Comparison of ENCODE assay signal across 22 cellular contexts in the genomic region with DNA sequence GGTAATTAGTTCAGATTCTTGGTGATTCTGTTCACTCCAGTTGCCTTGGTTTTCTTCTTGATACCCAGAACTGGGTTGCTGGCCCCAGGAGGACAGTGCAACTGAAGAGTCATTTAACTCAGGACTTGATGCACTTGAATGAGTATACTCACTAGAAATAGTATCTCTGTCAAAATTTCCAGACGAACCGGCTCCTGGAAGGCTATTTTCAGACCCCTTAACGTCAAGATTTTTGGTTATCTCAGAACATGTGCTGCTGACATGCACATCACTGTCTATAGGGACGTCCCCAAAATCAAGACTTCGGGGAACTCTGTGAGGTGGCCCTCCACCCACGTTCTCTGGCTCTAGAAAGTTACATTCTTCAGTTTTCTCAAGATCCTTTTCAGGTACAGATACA. TPM values are rescaled to one million over a fixed set of nuclear protein-coding genes. Genes with fewer than 3 reads are reported as not detected.
DNase-seq lines count a peak whose midpoint lies in the region; ATAC-seq and TF ChIP-seq lines count a peak whose summit lies in the region.
"Had no signal": no experiment of that assay in that cellular context is flagged by ENCODE, and none has a peak within 500 bp of the region (broad histone marks: within the 10 kb centered on the region; RNA-seq: fewer than 3 reads in every experiment).

No MANE protein-coding gene starts in this region.

- H3K27me3 Mint-ChIP-seq in activated CD4-positive, alpha-beta memory T cell treated with anti-CD3 and anti-CD28 coated beads for 36 hours = peaks cover 39% of the 10 kb centered on the region
- H3K27me3 Mint-ChIP-seq in activated CD4-positive, alpha-beta memory T cell treated with anti-CD3 and anti-CD28 coated beads, Interleukin-2, amount 10 ng/mL, durations not matched to agents 7 days and 5 days = peaks cover 35% of the 10 kb centered on the region
- H3K27me3 Mint-ChIP-seq in stimulated activated memory B cell treated with anti-CD40 and anti-IgM and Interleukin-4, amounts not matched to agents 10 μg/mL and 1 μg/mL and 100 μg/mL, for 72 hours = peaks cover 50% of the 10 kb centered on the region
- no peaks in the 10 kb centered on the region for H3K27me3 Mint-ChIP-seq in nephron progenitor cell (ENCODE audit: low read depth, poor library complexity)

- CTCF ChIA-PET in activated CD4-positive, alpha-beta memory T cell treated with anti-CD3 and anti-CD28 coated beads for 36 hours (lab: Charles Lee) = interaction anchor here (1.1 to 2.0 kb wide), 4 partner anchors 14 to 313 kb away, joined by 4 to 7 read pairs (median 5); a partner anchor contains a TSS
- CTCF ChIA-PET in activated CD4-positive, alpha-beta memory T cell treated with anti-CD3 and anti-CD28 coated beads, Interleukin-2, amount 10 ng/mL, durations not matched to agents 7 days and 5 days (lab: Charles Lee) = interaction anchor here (1.1 to 1.6 kb wide), 3 partner anchors 260 to 305 kb away, joined by 3 read pairs; no protein-coding TSS in a partner anchor

- H3K9me3 ChIP-seq in colonic mucosa = no peaks in the 10 kb centered on the region
- H3K9me3 ChIP-seq: psoas muscle, upper lobe of left lung had no signal

- DNase-seq in activated CD4-positive, alpha-beta memory T cell treated with anti-CD3 and anti-CD28 coated beads for 36 hours = peak; percentile 22
- no peak for DNase-seq in activated CD4-positive, alpha-beta memory T cell treated with anti-CD3 and anti-CD28 coated beads, Interleukin-2, amount 10 ng/mL, durations not matched to agents 7 days and 5 days
- DNase-seq in colonic mucosa (no peak), nephron progenitor cell (no peak), NCI-H2107 (lab: John Stamatoyannopoulos, UW) (no peak)
- DNase-seq: activated CD4-positive, alpha-beta T cell treated with anti-CD3 and anti-CD28 coated beads, Interleukin-2, amount 10 ng/mL, durations not matched to agents 7 days and 5 days; activated naive CD4-positive, alpha-beta T cell treated with anti-CD3 and anti-CD28 coated beads, Interleukin-2, amount 50 U/mL, for 16 hours; foreskin fibroblast; hypothalamus; mesendoderm; NCI-H1436; NK-92 treated with Interleukin-12 subunit alpha and Interleukin-12 subunit beta, amount 100 ng/mL, for 24 hours; psoas muscle; upper lobe of left lung had no signal

- H3K4me3 Mint-ChIP-seq in activated CD4-positive, alpha-beta memory T cell treated with anti-CD3 and anti-CD28 coated beads for 36 hours = no peak overlapping the region
- no peak overlapping the region for H3K4me3 Mint-ChIP-seq in activated CD4-positive, alpha-beta memory T cell treated with anti-CD3 and anti-CD28 coated beads, Interleukin-2, amount 10 ng/mL, durations not matched to agents 7 days and 5 days
- H3K4me3 Mint-ChIP-seq in stimulated activated memory B cell treated with anti-CD40 and anti-IgM and Interleukin-4, amounts not matched to agents 10 μg/mL and 1 μg/mL and 100 μg/mL, for 72 hours = no peak overlapping the region
- no peak overlapping the region for H3K4me3 Mint-ChIP-seq in nephron progenitor cell
- H3K4me3 Mint-ChIP-seq: activated CD4-positive, alpha-beta T cell treated with anti-CD3 and anti-CD28 coated beads, Interleukin-2, amount 10 ng/mL, durations not matched to agents 7 days and 5 days; nephron had no signal

- H3K9me3 Mint-ChIP-seq in activated CD4-positive, alpha-beta memory T cell treated with anti-CD3 and anti-CD28 coated beads for 36 hours = no peaks in the 10 kb centered on the region
- H3K9me3 Mint-ChIP-seq in activated CD4-positive, alpha-beta memory T cell treated with anti-CD3 and anti-CD28 coated beads, Interleukin-2, amount 10 ng/mL, durations not matched to agents 7 days and 5 days = no peaks in the 10 kb centered on the region
- H3K9me3 Mint-ChIP-seq in stimulated activated memory B cell treated with anti-CD40 and anti-IgM and Interleukin-4, amounts not matched to agents 10 μg/mL and 1 μg/mL and 100 μg/mL, for 72 hours = no peaks in the 10 kb centered on the region
- no peaks in the 10 kb centered on the region for H3K9me3 Mint-ChIP-seq in nephron progenitor cell
- H3K9me3 Mint-ChIP-seq: activated CD4-positive, alpha-beta T cell treated with anti-CD3 and anti-CD28 coated beads, Interleukin-2, amount 10 ng/mL, durations not matched to agents 7 days and 5 days; nephron had no signal

- H3K36me3 Mint-ChIP-seq in activated CD4-positive, alpha-beta memory T cell treated with anti-CD3 and anti-CD28 coated beads for 36 hours = no peaks in the 10 kb centered on the region
- H3K36me3 Mint-ChIP-seq in activated CD4-positive, alpha-beta memory T cell treated with anti-CD3 and anti-CD28 coated beads, Interleukin-2, amount 10 ng/mL, durations not matched to agents 7 days and 5 days (ENCODE audit: low read depth) = no peaks in the 10 kb centered on the region
- H3K36me3 Mint-ChIP-seq in stimulated activated memory B cell treated with anti-CD40 and anti-IgM and Interleukin-4, amounts not matched to agents 10 μg/mL and 1 μg/mL and 100 μg/mL, for 72 hours = no peaks in the 10 kb centered on the region
- no peaks in the 10 kb centered on the region for H3K36me3 Mint-ChIP-seq in nephron progenitor cell (ENCODE audit: low read depth)

- H3K27ac Mint-ChIP-seq in activated CD4-positive, alpha-beta memory T cell treated with anti-CD3 and anti-CD28 coated beads for 36 hours = no peak overlapping the region
- H3K27ac Mint-ChIP-seq in activated CD4-positive, alpha-beta memory T cell treated with anti-CD3 and anti-CD28 coated beads, Interleukin-2, amount 10 ng/mL, durations not matched to agents 7 days and 5 days = no peak overlapping the region
- no peak overlapping the region for H3K27ac Mint-ChIP-seq in stimulated activated memory B cell treated with anti-CD40 and anti-IgM and Interleukin-4, amounts not matched to agents 10 μg/mL and 1 μg/mL and 100 μg/mL, for 72 hours
- no peak overlapping the region for H3K27ac Mint-ChIP-seq in nephron progenitor cell
- H3K27ac Mint-ChIP-seq: activated CD4-positive, alpha-beta T cell treated with anti-CD3 and anti-CD28 coated beads, Interleukin-2, amount 10 ng/mL, durations not matched to agents 7 days and 5 days; nephron had no signal

- H3K27me3 ChIP-seq in colonic mucosa = no peaks in the 10 kb centered on the region
- H3K27me3 ChIP-seq: upper lobe of left lung had no signal

- no peaks in the 10 kb centered on the region for H3K36me3 ChIP-seq in colonic mucosa
- H3K36me3 ChIP-seq: upper lobe of left lung had no signal

- TF ChIP-seq CTCF in colonic mucosa (IDR thresholded peaks at IDR 0.05) (no peak), nephron progenitor cell (IDR thresholded peaks at IDR 0.05) (no peak)

- H3K27ac ChIP-seq in colonic mucosa = no peak overlapping the region
- H3K27ac ChIP-seq: C4-2B, psoas muscle, RWPE1, upper lobe of left lung had no signal

- peaks cover 10% of the 10 kb centered on the region for H3K4me1 Mint-ChIP-seq in activated CD4-positive, alpha-beta memory T cell treated with anti-CD3 and anti-CD28 coated beads for 36 hours (ENCODE audit: low read depth)
- peaks cover 6% of the 10 kb centered on the region for H3K4me1 Mint-ChIP-seq in activated CD4-positive, alpha-beta memory T cell treated with anti-CD3 and anti-CD28 coated beads, Interleukin-2, amount 10 ng/mL, durations not matched to agents 7 days and 5 days
- H3K4me1 Mint-ChIP-seq in stimulated activated memory B cell treated with anti-CD40 and anti-IgM and Interleukin-4, amounts not matched to agents 10 μg/mL and 1 μg/mL and 100 μg/mL, for 72 hours = peaks cover 12% of the 10 kb centered on the region
- H3K4me1 Mint-ChIP-seq in nephron progenitor cell = peaks cover 30% of the 10 kb centered on the region

- H3K4me3 ChIP-seq in colonic mucosa = no peak overlapping the region
- H3K4me3 ChIP-seq: psoas muscle, smooth muscle cell, upper lobe of left lung had no signal

- ATAC-seq in GM21529 (IDR thresholded peaks at IDR 0.05; ENCODE audit: unreplicated experiment) = peak; percentile 75
- ATAC-seq in HG03045 (IDR thresholded peaks at IDR 0.05; ENCODE audit: unreplicated experiment) = peak; percentile 72
- peak; percentile 82 for ATAC-seq in stimulated activated memory B cell treated with anti-CD40 and anti-IgM and Interleukin-4, amounts not matched to agents 10 μg/mL and 1 μg/mL and 100 μg/mL, for 72 hours
- ATAC-seq: psoas muscle had no signal

- POLR2A ChIA-PET in activated CD4-positive, alpha-beta memory T cell treated with anti-CD3 and anti-CD28 coated beads for 36 hours (lab: Charles Lee) = interaction anchor here (0.9 kb wide), 1 partner anchor 22 kb away, joined by 3 read pairs; no protein-coding TSS in a partner anchor
- POLR2A ChIA-PET in activated CD4-positive, alpha-beta memory T cell treated with anti-CD3 and anti-CD28 coated beads, Interleukin-2, amount 10 ng/mL, durations not matched to agents 7 days and 5 days (lab: Charles Lee) = no interaction called here

- intact Hi-C loops in activated CD4-positive, alpha-beta memory T cell treated with anti-CD3 and anti-CD28 coated beads for 36 hours (cut with micrococcal nuclease) = no loop called here
- intact Hi-C loops in colonic mucosa (cut with DNase I) = loop anchor here (5.0 kb wide), 1 partner anchor 260 kb away; no protein-coding TSS in a partner anchor

- no peak overlapping the region for H3K9ac ChIP-seq in colonic mucosa (ENCODE audit: low read depth in 2 of 2, low read length in 2 of 2)

- H3K4me1 ChIP-seq in colonic mucosa = no peaks in the 10 kb centered on the region
- H3K4me1 ChIP-seq: psoas muscle had no signal

RNA-seq across cellular contexts. Expression of a gene that starts 56.7 kb away (rescaled TPM):
- not detected for total RNA-seq in activated CD4-positive, alpha-beta memory T cell treated with anti-CD3 and anti-CD28 coated beads for 36 hours
- not detected for total RNA-seq in activated CD4-positive, alpha-beta memory T cell treated with anti-CD3 and anti-CD28 coated beads, Interleukin-2, amount 10 ng/mL, durations not matched to agents 7 days and 5 days
- total RNA-seq in colonic mucosa = not detected
- total RNA-seq: activated CD4-positive, alpha-beta T cell treated with anti-CD3 and anti-CD28 coated beads, Interleukin-2, amount 10 ng/mL, durations not matched to agents 7 days and 5 days; kidney epithelial cell; psoas muscle; smooth muscle cell had no signal
